1 cellular context compared by ENCODE assay signal in the genomic region with DNA sequence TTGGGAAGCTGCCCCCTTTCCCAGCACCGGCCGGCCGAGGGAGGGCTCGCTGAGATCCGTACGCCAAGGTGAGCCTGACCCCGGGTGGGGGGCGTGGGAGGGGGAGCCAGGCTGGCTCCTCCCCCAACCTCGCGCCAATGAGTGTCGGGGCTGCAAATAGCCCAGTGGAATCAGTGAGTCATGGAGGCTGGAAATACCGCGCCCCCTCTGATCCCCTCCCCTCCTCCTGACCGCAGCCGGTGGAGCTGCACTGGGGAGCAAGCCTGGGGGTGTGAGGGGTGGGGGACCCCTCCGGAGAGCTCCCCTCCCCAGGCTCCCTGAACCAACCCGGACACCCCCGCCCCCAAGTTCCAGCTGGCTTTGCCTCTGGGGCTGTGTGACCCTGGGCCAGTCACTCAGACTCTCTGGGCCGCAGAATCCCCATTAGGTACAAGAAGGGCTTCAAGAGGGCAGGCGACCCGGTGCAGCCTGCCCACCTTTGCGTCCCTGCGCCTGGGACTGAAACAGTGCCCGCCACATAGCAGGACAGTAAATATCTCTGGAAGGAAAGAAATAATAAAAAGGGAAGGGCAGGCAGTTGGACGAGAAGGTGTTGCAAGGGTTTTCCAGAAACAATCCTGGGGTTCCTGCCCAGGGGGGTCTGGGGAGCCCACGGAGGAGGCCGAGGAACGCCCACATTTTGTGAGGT.
TF ChIP-seq lines count a peak whose summit lies in the region.

No MANE protein-coding gene starts in this region.

TF ChIP-seq in GM23338, 12 proteins besides CTCF, POLR2A, EP300 and RAD21:
- TF ChIP-seq, protein P1, sequence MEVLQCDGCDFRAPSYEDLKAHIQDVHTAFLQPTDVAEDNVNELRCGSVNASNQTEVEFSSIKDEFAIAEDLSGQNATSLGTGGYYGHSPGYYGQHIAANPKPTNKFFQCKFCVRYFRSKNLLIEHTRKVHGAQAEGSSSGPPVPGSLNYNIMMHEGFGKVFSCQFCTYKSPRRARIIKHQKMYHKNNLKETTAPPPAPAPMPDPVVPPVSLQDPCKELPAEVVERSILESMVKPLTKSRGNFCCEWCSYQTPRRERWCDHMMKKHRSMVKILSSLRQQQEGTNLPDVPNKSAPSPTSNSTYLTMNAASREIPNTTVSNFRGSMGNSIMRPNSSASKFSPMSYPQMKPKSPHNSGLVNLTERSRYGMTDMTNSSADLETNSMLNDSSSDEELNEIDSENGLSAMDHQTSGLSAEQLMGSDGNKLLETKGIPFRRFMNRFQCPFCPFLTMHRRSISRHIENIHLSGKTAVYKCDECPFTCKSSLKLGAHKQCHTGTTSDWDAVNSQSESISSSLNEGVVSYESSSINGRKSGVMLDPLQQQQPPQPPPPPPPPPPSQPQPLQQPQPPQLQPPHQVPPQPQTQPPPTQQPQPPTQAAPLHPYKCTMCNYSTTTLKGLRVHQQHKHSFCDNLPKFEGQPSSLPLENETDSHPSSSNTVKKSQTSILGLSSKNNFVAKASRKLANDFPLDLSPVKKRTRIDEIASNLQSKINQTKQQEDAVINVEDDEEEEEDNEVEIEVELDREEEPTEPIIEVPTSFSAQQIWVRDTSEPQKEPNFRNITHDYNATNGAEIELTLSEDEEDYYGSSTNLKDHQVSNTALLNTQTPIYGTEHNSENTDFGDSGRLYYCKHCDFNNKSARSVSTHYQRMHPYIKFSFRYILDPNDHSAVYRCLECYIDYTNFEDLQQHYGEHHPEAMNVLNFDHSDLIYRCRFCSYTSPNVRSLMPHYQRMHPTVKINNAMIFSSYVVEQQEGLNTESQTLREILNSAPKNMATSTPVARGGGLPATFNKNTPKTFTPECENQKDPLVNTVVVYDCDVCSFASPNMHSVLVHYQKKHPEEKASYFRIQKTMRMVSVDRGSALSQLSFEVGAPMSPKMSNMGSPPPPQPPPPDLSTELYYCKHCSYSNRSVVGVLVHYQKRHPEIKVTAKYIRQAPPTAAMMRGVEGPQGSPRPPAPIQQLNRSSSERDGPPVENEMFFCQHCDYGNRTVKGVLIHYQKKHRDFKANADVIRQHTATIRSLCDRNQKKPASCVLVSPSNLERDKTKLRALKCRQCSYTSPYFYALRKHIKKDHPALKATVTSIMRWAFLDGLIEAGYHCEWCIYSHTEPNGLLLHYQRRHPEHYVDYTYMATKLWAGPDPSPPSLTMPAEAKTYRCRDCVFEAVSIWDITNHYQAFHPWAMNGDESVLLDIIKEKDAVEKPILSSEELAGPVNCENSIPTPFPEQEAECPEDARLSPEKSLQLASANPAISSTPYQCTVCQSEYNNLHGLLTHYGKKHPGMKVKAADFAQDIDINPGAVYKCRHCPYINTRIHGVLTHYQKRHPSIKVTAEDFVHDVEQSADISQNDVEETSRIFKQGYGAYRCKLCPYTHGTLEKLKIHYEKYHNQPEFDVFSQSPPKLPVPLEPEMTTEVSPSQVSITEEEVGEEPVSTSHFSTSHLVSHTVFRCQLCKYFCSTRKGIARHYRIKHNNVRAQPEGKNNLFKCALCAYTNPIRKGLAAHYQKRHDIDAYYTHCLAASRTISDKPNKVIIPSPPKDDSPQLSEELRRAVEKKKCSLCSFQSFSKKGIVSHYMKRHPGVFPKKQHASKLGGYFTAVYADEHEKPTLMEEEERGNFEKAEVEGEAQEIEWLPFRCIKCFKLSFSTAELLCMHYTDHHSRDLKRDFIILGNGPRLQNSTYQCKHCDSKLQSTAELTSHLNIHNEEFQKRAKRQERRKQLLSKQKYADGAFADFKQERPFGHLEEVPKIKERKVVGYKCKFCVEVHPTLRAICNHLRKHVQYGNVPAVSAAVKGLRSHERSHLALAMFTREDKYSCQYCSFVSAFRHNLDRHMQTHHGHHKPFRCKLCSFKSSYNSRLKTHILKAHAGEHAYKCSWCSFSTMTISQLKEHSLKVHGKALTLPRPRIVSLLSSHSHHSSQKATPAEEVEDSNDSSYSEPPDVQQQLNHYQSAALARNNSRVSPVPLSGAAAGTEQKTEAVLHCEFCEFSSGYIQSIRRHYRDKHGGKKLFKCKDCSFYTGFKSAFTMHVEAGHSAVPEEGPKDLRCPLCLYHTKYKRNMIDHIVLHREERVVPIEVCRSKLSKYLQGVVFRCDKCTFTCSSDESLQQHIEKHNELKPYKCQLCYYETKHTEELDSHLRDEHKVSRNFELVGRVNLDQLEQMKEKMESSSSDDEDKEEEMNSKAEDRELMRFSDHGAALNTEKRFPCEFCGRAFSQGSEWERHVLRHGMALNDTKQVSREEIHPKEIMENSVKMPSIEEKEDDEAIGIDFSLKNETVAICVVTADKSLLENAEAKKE (CRISPR knock-in tag; IDR thresholded peaks at IDR 0.05): no peak
- TF ChIP-seq ZNF114 (CRISPR knock-in tag; IDR thresholded peaks at IDR 0.05) (no peak), EZH2phosphoT487 (IDR thresholded peaks at IDR 0.05; ENCODE audit: unreplicated experiment) (no peak), CREB1 (CRISPR knock-in tag; IDR thresholded peaks at IDR 0.05; ENCODE audit: low read depth) (peak; percentile 29; the same call in 1 of the 2 replicates), JUNB (IDR thresholded peaks at IDR 0.05; ENCODE audit: unreplicated experiment) (no peak), STAT1 (IDR thresholded peaks at IDR 0.05; ENCODE audit: unreplicated experiment) (no peak), NANOG (IDR thresholded peaks at IDR 0.05; ENCODE audit: borderline replicate concordance) (no peak), POLR2AphosphoS5 (IDR thresholded peaks at IDR 0.05; ENCODE audit: low read depth) (peak; percentile 9; the same call in 1 of the 2 replicates)
- TF ChIP-seq, protein P2, sequence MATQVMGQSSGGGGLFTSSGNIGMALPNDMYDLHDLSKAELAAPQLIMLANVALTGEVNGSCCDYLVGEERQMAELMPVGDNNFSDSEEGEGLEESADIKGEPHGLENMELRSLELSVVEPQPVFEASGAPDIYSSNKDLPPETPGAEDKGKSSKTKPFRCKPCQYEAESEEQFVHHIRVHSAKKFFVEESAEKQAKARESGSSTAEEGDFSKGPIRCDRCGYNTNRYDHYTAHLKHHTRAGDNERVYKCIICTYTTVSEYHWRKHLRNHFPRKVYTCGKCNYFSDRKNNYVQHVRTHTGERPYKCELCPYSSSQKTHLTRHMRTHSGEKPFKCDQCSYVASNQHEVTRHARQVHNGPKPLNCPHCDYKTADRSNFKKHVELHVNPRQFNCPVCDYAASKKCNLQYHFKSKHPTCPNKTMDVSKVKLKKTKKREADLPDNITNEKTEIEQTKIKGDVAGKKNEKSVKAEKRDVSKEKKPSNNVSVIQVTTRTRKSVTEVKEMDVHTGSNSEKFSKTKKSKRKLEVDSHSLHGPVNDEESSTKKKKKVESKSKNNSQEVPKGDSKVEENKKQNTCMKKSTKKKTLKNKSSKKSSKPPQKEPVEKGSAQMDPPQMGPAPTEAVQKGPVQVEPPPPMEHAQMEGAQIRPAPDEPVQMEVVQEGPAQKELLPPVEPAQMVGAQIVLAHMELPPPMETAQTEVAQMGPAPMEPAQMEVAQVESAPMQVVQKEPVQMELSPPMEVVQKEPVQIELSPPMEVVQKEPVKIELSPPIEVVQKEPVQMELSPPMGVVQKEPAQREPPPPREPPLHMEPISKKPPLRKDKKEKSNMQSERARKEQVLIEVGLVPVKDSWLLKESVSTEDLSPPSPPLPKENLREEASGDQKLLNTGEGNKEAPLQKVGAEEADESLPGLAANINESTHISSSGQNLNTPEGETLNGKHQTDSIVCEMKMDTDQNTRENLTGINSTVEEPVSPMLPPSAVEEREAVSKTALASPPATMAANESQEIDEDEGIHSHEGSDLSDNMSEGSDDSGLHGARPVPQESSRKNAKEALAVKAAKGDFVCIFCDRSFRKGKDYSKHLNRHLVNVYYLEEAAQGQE (IDR thresholded peaks at IDR 0.05; ENCODE audit: unreplicated experiment): no peak
